ENCODE assay signal across 9 cellular contexts in the genomic region with DNA sequence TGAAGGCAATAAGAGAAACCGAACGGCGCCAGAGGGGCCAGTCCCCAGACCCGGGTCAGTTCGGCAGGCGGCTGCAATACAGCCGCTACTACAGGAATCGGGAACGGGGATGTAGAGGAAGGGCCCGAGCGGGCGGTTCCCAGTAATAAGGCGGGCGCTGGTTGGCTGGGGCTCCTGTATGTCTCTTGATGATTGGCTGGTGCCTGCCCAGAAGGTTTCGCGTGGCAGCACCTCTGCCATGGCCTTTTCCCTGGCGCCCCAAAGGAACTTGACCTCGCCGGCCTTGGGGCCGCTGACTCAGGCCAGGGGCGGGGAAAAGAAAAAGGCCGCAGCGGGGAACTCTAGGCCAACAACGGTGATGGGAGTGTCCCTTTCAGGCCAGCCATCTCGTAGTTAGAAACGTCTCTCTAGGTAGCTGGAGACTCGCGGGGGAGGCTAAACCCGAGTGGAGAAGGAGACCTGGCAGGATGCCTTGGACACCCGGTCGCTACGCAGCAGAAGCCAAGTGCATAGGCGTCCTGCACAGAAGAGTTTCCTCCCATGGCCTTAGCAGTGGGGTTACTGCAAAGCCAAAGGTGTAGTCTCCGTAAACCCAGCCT. TPM values are rescaled to one million over a fixed set of nuclear protein-coding genes. Genes with fewer than 3 reads are reported as not detected.
DNase-seq lines count a peak whose midpoint lies in the region; ATAC-seq, FAIRE-seq and TF ChIP-seq lines count a peak whose summit lies in the region.
"Had no signal": no experiment of that assay in that cellular context is flagged by ENCODE, and none has a peak within 500 bp of the region (broad histone marks: within the 10 kb centered on the region; RNA-seq: fewer than 3 reads in every experiment).

A gene with protein sequence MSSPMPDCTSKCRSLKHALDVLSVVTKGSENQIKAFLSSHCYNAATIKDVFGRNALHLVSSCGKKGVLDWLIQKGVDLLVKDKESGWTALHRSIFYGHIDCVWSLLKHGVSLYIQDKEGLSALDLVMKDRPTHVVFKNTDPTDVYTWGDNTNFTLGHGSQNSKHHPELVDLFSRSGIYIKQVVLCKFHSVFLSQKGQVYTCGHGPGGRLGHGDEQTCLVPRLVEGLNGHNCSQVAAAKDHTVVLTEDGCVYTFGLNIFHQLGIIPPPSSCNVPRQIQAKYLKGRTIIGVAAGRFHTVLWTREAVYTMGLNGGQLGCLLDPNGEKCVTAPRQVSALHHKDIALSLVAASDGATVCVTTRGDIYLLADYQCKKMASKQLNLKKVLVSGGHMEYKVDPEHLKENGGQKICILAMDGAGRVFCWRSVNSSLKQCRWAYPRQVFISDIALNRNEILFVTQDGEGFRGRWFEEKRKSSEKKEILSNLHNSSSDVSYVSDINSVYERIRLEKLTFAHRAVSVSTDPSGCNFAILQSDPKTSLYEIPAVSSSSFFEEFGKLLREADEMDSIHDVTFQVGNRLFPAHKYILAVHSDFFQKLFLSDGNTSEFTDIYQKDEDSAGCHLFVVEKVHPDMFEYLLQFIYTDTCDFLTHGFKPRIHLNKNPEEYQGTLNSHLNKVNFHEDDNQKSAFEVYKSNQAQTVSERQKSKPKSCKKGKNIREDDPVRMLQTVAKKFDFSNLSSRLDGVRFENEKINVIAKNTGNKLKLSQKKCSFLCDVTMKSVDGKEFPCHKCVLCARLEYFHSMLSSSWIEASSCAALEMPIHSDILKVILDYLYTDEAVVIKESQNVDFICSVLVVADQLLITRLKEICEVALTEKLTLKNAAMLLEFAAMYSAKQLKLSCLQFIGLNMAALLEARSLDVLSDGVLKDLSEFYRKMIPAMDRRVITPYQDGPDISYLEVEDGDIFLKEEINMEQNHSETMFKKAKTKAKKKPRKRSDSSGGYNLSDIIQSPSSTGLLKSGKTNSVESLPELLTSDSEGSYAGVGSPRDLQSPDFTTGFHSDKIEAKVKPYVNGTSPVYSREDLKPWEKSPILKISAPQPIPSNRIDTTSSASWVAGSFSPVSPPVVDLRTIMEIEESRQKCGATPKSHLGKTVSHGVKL (N-terminal part only) (minus strand): TSS at position 111 of the 599 bp plus-strand sequence. CDS start 7,258 bp downstream, outside the sequence.

- H3K9me1 ChIP-seq in keratinocyte (ENCODE audit: control insufficient read depth, extremely low read depth, insufficient read depth, low read length), result no peaks in the 10 kb centered on the region

- H3K9ac ChIP-seq in keratinocyte (ENCODE audit: control insufficient read depth, extremely low read depth, insufficient read depth, low read length), result peak within 1 kb of the TSS; percentile 78

- no peak for FAIRE-seq in keratinocyte (lab: Jason Lieb, UNC)
- FAIRE-seq: colon had no signal

- H3K79me2 ChIP-seq in keratinocyte (ENCODE audit: control insufficient read depth, insufficient read depth, low read length), result peaks cover 45% of the 10 kb centered on the region

- H3K4me2 ChIP-seq in keratinocyte (ENCODE audit: control insufficient read depth, extremely low read depth, insufficient read depth, low read depth, low read length), result peak within 1 kb of the TSS; percentile 96

- peaks cover 11% of the 10 kb centered on the region for H3K4me1 ChIP-seq in keratinocyte (ENCODE audit: control insufficient read depth, extremely low read depth, insufficient read depth, low read length)

- peaks cover 0 to 5% of the 10 kb centered on the region in 2 experiments for H3K36me3 ChIP-seq in keratinocyte (ENCODE audit: control insufficient read depth in 2 of 2, extremely low read depth in 1 of 2, insufficient read depth in 2 of 2, low read length in 2 of 2)

- H3K4me3 ChIP-seq in AG09309 (ENCODE audit: control insufficient read depth, low read depth, low read length), result peak within 1 kb of the TSS; percentile 79
- peak within 1 kb of the TSS; percentile 61 to 96 (median 90) for H3K4me3 ChIP-seq in keratinocyte (ENCODE audit: control insufficient read depth in 2 of 3, extremely low read depth in 1 of 3, insufficient read depth in 2 of 3, low read depth in 1 of 3, low read length in 3 of 3)

- TF ChIP-seq CTCF in AG09309 (IDR thresholded peaks at IDR 0.05; ENCODE audit: control insufficient read depth, insufficient read depth, low read depth, low read length, missing control alignments), result no peak
- no peak for TF ChIP-seq CTCF in keratinocyte (optimal IDR thresholded peaks at IDR 0.05 in 1 of 3, IDR thresholded peaks at IDR 0.05 in 1 of 3, conservative IDR thresholded peaks at IDR 0.05 in 1 of 3; ENCODE audit: extremely low read depth in 1 of 3, insufficient read depth in 2 of 3, low read length in 3 of 3)

- DNase-seq in AG09309 (ENCODE audit: low read depth), result peak; percentile 69
- peak; percentile 56 to 86 for DNase-seq in NCI-H446 (lab: John Stamatoyannopoulos, UW)
- DNase-seq in activated CD4-positive, CD25-positive, alpha-beta regulatory T cell treated with anti-CD3 and anti-CD28 coated beads, Interleukin-2, amount 50 U/mL, for 16 hours (ENCODE audit: low read depth, low spot score), result peak; percentile 71
- peak; percentile 90 to 98 for DNase-seq in central memory CD8-positive, alpha-beta T cell (ENCODE audit: low spot score in 2 of 2)
- DNase-seq in keratinocyte (ENCODE audit: low read depth, low spot score), result no peak
- peak; percentile 92 for DNase-seq in stimulated activated CD4-positive, alpha-beta T cell treated with anti-CD3 and anti-CD28 coated beads, Interleukin-15, amount 100 ng/mL, for 24 hours

- H3K27ac ChIP-seq in keratinocyte (ENCODE audit: control insufficient read depth, insufficient read depth, low read length), result peak within 1 kb of the TSS; percentile 82

- peak within 1 kb of the TSS; percentile 92 for H3K4me3 Mint-ChIP-seq in central memory CD8-positive, alpha-beta T cell

- peak within 1 kb of the TSS; percentile 99 for H2AFZ ChIP-seq in keratinocyte (ENCODE audit: control insufficient read depth, low read length)

- H3K27me3 ChIP-seq in keratinocyte (ENCODE audit: control insufficient read depth, extremely low read depth, insufficient read depth, low read length), result no peaks in the 10 kb centered on the region

- peak within 1 kb of the TSS; percentile 98 for H3K27ac Mint-ChIP-seq in central memory CD8-positive, alpha-beta T cell (ENCODE audit: low read depth)

- no peaks in the 10 kb centered on the region for H3K9me3 Mint-ChIP-seq in central memory CD8-positive, alpha-beta T cell

- H3K9me3 ChIP-seq in keratinocyte (ENCODE audit: control insufficient read depth, low read depth, low read length), result no peaks in the 10 kb centered on the region

- dilution Hi-C loops in keratinocyte (cut with MboI; ENCODE audit: extremely low pct_ligation_motif_present, low sequenced_read_pairs), result no loop called here

- H3K4me1 Mint-ChIP-seq in central memory CD8-positive, alpha-beta T cell, result peaks cover 41% of the 10 kb centered on the region

- no peaks in the 10 kb centered on the region for H3K27me3 Mint-ChIP-seq in central memory CD8-positive, alpha-beta T cell

- H3K36me3 Mint-ChIP-seq in central memory CD8-positive, alpha-beta T cell (ENCODE audit: insufficient read depth), result peaks cover 18% of the 10 kb centered on the region

- ATAC-seq in GM19025 (IDR thresholded peaks at IDR 0.05; ENCODE audit: low read depth, unreplicated experiment) (peak; percentile 84), HG03342 (IDR thresholded peaks at IDR 0.05; ENCODE audit: unreplicated experiment) (peak; percentile 91)
- ATAC-seq in central memory CD8-positive, alpha-beta T cell (replicated peaks; ENCODE audit: extremely low read depth, poor library complexity, severe bottlenecking), result peak; percentile 89

- H4K20me1 ChIP-seq in keratinocyte (ENCODE audit: control insufficient read depth, extremely low read depth, insufficient read depth, low read length), result no peaks in the 10 kb centered on the region

RNA-seq across cellular contexts. Expression of the gene that starts here (rescaled TPM):
- polyA plus RNA-seq in keratinocyte, result 15.9 to 27.0 TPM (median 16.4 TPM) in 3 replicates
- 12.7 TPM for polyA plus RNA-seq in keratinocyte (2011; ENCODE audit: low read depth)
- 9.6 and 19.4 TPM in 2 replicates for polyA plus RNA-seq in keratinocyte (2011; cell fraction: cytosol; rRNA removed)
- polyA plus RNA-seq in keratinocyte (2011; cell fraction: nucleus; rRNA removed), result 19.2 and 25.0 TPM in 2 replicates
- 12.3 and 18.1 TPM in 2 replicates for polyA plus RNA-seq in keratinocyte (2012; ENCODE audit: low replicate concordance)
- 8.1 to 51.1 TPM (median 26.9 TPM) in 3 replicates for polyA minus RNA-seq in keratinocyte
- polyA minus RNA-seq in keratinocyte (2011; cell fraction: cytosol; rRNA and poly(A)+ RNA removed), result 24.9 TPM
- polyA minus RNA-seq in keratinocyte (2011; cell fraction: nucleus; rRNA and poly(A)+ RNA removed), result 38.5 and 71.0 TPM in 2 replicates
